Comparison of ENCODE assay signal across 26 cellular contexts in genomic region chr4:111873801-111874200, GRCh38.
"Had no signal": no experiment of that assay in that cellular context is flagged by ENCODE, and none has a peak within 500 bp of the region (broad histone marks: within the 10 kb centered on the region; RNA-seq: fewer than 3 reads in every experiment).

No MANE protein-coding gene starts in this region.

- H3K27me3 ChIP-seq: colonic mucosa had no signal

- ATAC-seq: activated T-cell treated with anti-CD3 and anti-CD28 coated beads, Interleukin-2, amount 50 U/mL, for 72 hours; PC-3; T-cell had no signal

- DNase-seq: activated CD4-positive, alpha-beta memory T cell treated with anti-CD3 and anti-CD28 coated beads for 36 hours; activated CD4-positive, alpha-beta T cell treated with anti-CD3 and anti-CD28 coated beads, Interleukin-2, amount 10 ng/mL, durations not matched to agents 7 days and 5 days; activated CD4-positive, CD25-positive, alpha-beta regulatory T cell; activated CD8-positive, alpha-beta memory T cell treated with anti-CD3 and anti-CD28 coated beads for 24 hours; activated gamma-delta T cell treated with Interleukin-2 at 50 U/mL for 16 hours; activated naive CD4-positive, alpha-beta T cell treated with anti-CD3 and anti-CD28 coated beads, Interleukin-2, amount 10 ng/mL, durations not matched to agents 7 days and 5 days; activated naive CD8-positive, alpha-beta T cell treated with anti-CD3 and anti-CD28 coated beads for 36 hours; activated T-cell treated with anti-CD3 and anti-CD28 coated beads, Interleukin-2, amount 50 U/mL, for 72 hours; anterior cingulate cortex; colonic mucosa; dermis blood vessel endothelial cell; Kasumi-1; NCI-H1092 treated with DMSO at 0.1 percent for 48 hours; NCI-H1417 treated with DMSO at 0.1 percent for 48 hours; NCI-H1694; NCI-H2029; NCI-H2107; NCI-H2171 treated with DMSO at 0.1 percent for 48 hours; NCI-H226; NCI-H526 treated with DMSO at 0.1 percent for 48 hours; PC-3; SIG-M5; T-cell; T-helper 2 cell; T1000 had no signal

- H3K4me3 ChIP-seq: colonic mucosa had no signal

- H3K36me3 ChIP-seq: colonic mucosa had no signal

- H3K4me1 ChIP-seq: colonic mucosa had no signal

- H3K9me3 ChIP-seq: colonic mucosa had no signal

- H3K27ac ChIP-seq: colonic mucosa, VCaP had no signal
